Comparison of ENCODE assay signal across 14 cellular contexts in the genomic region with DNA sequence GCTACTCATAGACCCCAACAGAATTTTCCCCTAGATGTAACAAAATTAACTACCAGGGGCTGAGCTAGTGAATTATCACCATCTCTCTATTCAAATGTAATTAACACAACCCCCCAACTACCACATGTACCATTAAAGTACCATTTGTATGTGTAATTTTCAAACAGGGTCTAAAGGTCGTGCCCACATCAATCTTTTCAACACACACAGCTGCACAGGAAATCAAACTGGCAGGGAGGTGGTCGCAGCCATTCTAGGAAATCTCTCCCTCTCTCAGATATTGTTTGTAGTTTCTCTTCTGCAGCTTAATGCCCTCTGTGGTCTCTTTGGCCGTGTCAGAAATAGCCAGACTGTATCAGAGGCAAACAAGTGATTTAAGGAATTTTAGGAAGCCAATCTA.
"Had no signal": no experiment of that assay in that cellular context is flagged by ENCODE, and none has a peak within 500 bp of the region (broad histone marks: within the 10 kb centered on the region; RNA-seq: fewer than 3 reads in every experiment).

No MANE protein-coding gene starts in this region.

- H3K4me3 ChIP-seq: breast epithelium, colonic mucosa, dorsolateral prefrontal cortex, esophagus squamous epithelium, gastroesophageal sphincter, left ventricle myocardium inferior, ovary, psoas muscle, right atrium auricular region, tibial artery had no signal

- ATAC-seq: gastroesophageal sphincter; natural killer cell treated with Interleukin-12 subunit alpha and Interleukin-12 subunit beta and Interleukin-15 and Interleukin-18, amount 100 ng/mL, for 72 hours; psoas muscle; stimulated activated naive CD8-positive, alpha-beta T cell treated with anti-CD3 and anti-CD28 coated beads, Interleukin-15, amount 100 ng/mL, for 72 hours had no signal

- H3K27ac ChIP-seq: breast epithelium, colonic mucosa, dorsolateral prefrontal cortex, esophagus squamous epithelium, gastroesophageal sphincter, left ventricle myocardium inferior, ovary, psoas muscle, right atrium auricular region, tibial artery had no signal

- DNase-seq: activated CD8-positive, alpha-beta memory T cell treated with anti-CD3 and anti-CD28 coated beads, Interleukin-2, amount 10 ng/mL, durations not matched to agents 7 days and 5 days; colonic mucosa; dorsolateral prefrontal cortex; esophagus squamous epithelium; hypothalamus; left ventricle myocardium inferior; ovary; psoas muscle; stimulated activated naive CD8-positive, alpha-beta T cell treated with anti-CD3 and anti-CD28 coated beads, Interleukin-15, amount 100 ng/mL, for 72 hours; tibial artery had no signal

- H3K36me3 ChIP-seq: breast epithelium, colonic mucosa, esophagus squamous epithelium, gastroesophageal sphincter, left ventricle myocardium inferior, ovary, right atrium auricular region, tibial artery had no signal

- H3K4me1 ChIP-seq: breast epithelium, colonic mucosa, esophagus squamous epithelium, gastroesophageal sphincter, psoas muscle, right atrium auricular region, tibial artery had no signal

- H3K27me3 ChIP-seq: breast epithelium, colonic mucosa, esophagus squamous epithelium, gastroesophageal sphincter, ovary, right atrium auricular region, tibial artery had no signal

- H3K9me3 ChIP-seq: breast epithelium, colonic mucosa, esophagus squamous epithelium, gastroesophageal sphincter, left ventricle myocardium inferior, ovary, psoas muscle, right atrium auricular region, tibial artery had no signal
